ENCODE assay signal across 1 cellular context in genomic region chr15:96347181-96348111, GRCh38.
TF ChIP-seq lines count a peak whose summit lies in the region.

No MANE protein-coding gene starts in this region.

TF ChIP-seq in GM12878, 131 proteins besides CTCF, POLR2A, EP300 and RAD21:
- no peak for TF ChIP-seq SMAD5 (IDR thresholded peaks at IDR 0.05; ENCODE audit: low read depth)
- TF ChIP-seq FOXK2 (IDR thresholded peaks at IDR 0.05), result no peak
- TF ChIP-seq NR2C1 (IDR thresholded peaks at IDR 0.05), result no peak
- TF ChIP-seq IKZF1 (conservative IDR thresholded peaks at IDR 0.05), result 0 out of 2 replicates have a peak, but pooled peaks have one; percentile 13
- no peak for TF ChIP-seq PKNOX1 (IDR thresholded peaks at IDR 0.05)
- no peak for TF ChIP-seq RAD51 (IDR thresholded peaks at IDR 0.05)
